Comparison of ENCODE assay signal across 20 cellular contexts in genomic region chr9:136673088-136673969, GRCh38. TPM values are rescaled to one million over a fixed set of nuclear protein-coding genes. Genes with fewer than 3 reads are reported as not detected.
DNase-seq lines count a peak whose midpoint lies in the region; ATAC-seq and TF ChIP-seq lines count a peak whose summit lies in the region.
"Had no signal": no experiment of that assay in that cellular context is flagged by ENCODE, and none has a peak within 500 bp of the region (broad histone marks: within the 10 kb centered on the region; RNA-seq: fewer than 3 reads in every experiment).

No MANE protein-coding gene starts in this region.

- intact Hi-C loops in heart right ventricle (cut with DNase I), result no loop called here

- H3K4me1 ChIP-seq in cardiac muscle cell (ENCODE audit: low read depth) (no peaks in the 10 kb centered on the region), right atrium auricular region (peaks cover 0 to 33% of the 10 kb centered on the region in 2 donors), heart right ventricle (peaks cover 0 to 39% (median 6%) of the 10 kb centered on the region in 9 donors), upper lobe of left lung (peaks cover 16 to 74% (median 38%) of the 10 kb centered on the region in 4 donors)
- H3K4me1 ChIP-seq: foreskin keratinocyte, neural progenitor cell, psoas muscle had no signal

- peak in 7 of 8 donors; percentile 1 to 12 (median 4) for ATAC-seq in heart right ventricle
- ATAC-seq in upper lobe of left lung (ENCODE audit: low FRiP score in 2 of 2), result no peak
- ATAC-seq in omental fat pad (ENCODE audit: low FRiP score), result no peak
- ATAC-seq in GM21825 (IDR thresholded peaks at IDR 0.05; ENCODE audit: unreplicated experiment), result no peak
- ATAC-seq: foreskin keratinocyte, mucosa of descending colon, psoas muscle had no signal

- peak in 1 of 4 donors; percentile 29 for TF ChIP-seq POLR2A in upper lobe of left lung (IDR thresholded peaks at IDR 0.05)

- no peak for TF ChIP-seq EP300 in upper lobe of left lung (IDR thresholded peaks at IDR 0.05)

- H3K27me3 ChIP-seq in cardiac muscle cell, result no peaks in the 10 kb centered on the region
- H3K27me3 ChIP-seq in right atrium auricular region, result no peaks in the 10 kb centered on the region
- peaks cover 0 to 19% (median 0%) of the 10 kb centered on the region in 7 donors for H3K27me3 ChIP-seq in heart right ventricle
- H3K27me3 ChIP-seq in upper lobe of left lung, result no peaks in the 10 kb centered on the region
- H3K27me3 ChIP-seq: foreskin keratinocyte, neural progenitor cell, vagina had no signal

- no peak for DNase-seq in cardiac muscle cell (ENCODE audit: low read depth in 1 of 2, low spot score in 1 of 2)
- no peak for DNase-seq in right atrium auricular region (ENCODE audit: low spot score)
- no peak for DNase-seq in heart right ventricle
- peak in 1 of 2 donors; percentile 81 for DNase-seq in upper lobe of left lung
- no peak for DNase-seq in omental fat pad (ENCODE audit: low spot score)
- DNase-seq: activated CD4-positive, alpha-beta T cell treated with anti-CD3 and anti-CD28 coated beads, Interleukin-2, amount 50 U/mL, for 4 hours; BE2C; foreskin keratinocyte; NCI-H1436; NCI-H2171; NCI-H526; psoas muscle; substantia nigra; T-helper 1 cell; WERI-Rb-1 had no signal

- WGBS in heart right ventricle, 2 donors, result 60 to 74% methylated on average over 35 of the region's 35 CpGs
- WGBS in upper lobe of left lung, 2 donors, result 52 to 69% methylated on average over 7 to 32 of the region's 35 CpGs

- H3K4me3 ChIP-seq in cardiac muscle cell (no peak overlapping the region), right atrium auricular region (no peak overlapping the region), heart right ventricle (peak overlapping the region in 2 of 10 donors; percentile 77 to 79), upper lobe of left lung (peak overlapping the region in 1 of 4 donors; percentile 64)
- H3K4me3 ChIP-seq: mucosa of descending colon, neural progenitor cell, psoas muscle, vagina had no signal

- H3K27ac ChIP-seq in cardiac muscle cell, result peak overlapping the region; percentile 28
- peak overlapping the region in 1 of 2 donors; percentile 45 for H3K27ac ChIP-seq in right atrium auricular region
- peak overlapping the region in 9 of 10 donors; percentile 2 to 94 (median 63) for H3K27ac ChIP-seq in heart right ventricle
- H3K27ac ChIP-seq in upper lobe of left lung, result peak overlapping the region; percentile 44 to 91 (median 84)
- H3K27ac ChIP-seq: foreskin keratinocyte, neural progenitor cell, psoas muscle, vagina, WERI-Rb-1 had no signal

- H3K36me3 ChIP-seq in cardiac muscle cell (no peaks in the 10 kb centered on the region), right atrium auricular region (peaks cover 47% of the 10 kb centered on the region), heart right ventricle (peaks cover 0 to 86% (median 31%) of the 10 kb centered on the region in 9 donors), upper lobe of left lung (peaks cover 0 to 84% (median 43%) of the 10 kb centered on the region in 4 donors)
- H3K36me3 ChIP-seq: BE2C, neural progenitor cell had no signal

- TF ChIP-seq CTCF in cardiac muscle cell (IDR thresholded peaks at IDR 0.05; ENCODE audit: low read depth, low read length), result no peak
- TF ChIP-seq CTCF in right atrium auricular region (IDR thresholded peaks at IDR 0.05), result no peak
- TF ChIP-seq CTCF in heart right ventricle (IDR thresholded peaks at IDR 0.05), result no peak
- TF ChIP-seq CTCF in upper lobe of left lung (IDR thresholded peaks at IDR 0.05), result no peak
- no peak for TF ChIP-seq CTCF in omental fat pad (IDR thresholded peaks at IDR 0.05)

- H3K9me3 ChIP-seq in cardiac muscle cell (ENCODE audit: low read depth) (no peaks in the 10 kb centered on the region), right atrium auricular region (no peaks in the 10 kb centered on the region), heart right ventricle (no peaks in the 10 kb centered on the region), upper lobe of left lung (no peaks in the 10 kb centered on the region)
- H3K9me3 ChIP-seq: BE2C, mucosa of descending colon, psoas muscle, vagina had no signal

RNA-seq across cellular contexts. Expression of gene EGFL7, which starts 10.6 kb away (rescaled TPM):
- total RNA-seq in cardiac muscle cell, result 64.1 and 82.9 TPM in 2 replicates
- 50.9 and 90.0 TPM in 2 replicates for polyA plus RNA-seq in cardiac muscle cell
- total RNA-seq in right atrium auricular region, result 100 to 1,000 TPM; 114 to 120 TPM
- total RNA-seq in heart right ventricle, result 100 to 1,000 TPM in 5 of 10 donors, 10 to 100 TPM in 5; 68.6 to 115 (median 99.6) TPM
- polyA plus RNA-seq in heart right ventricle, result 100 to 1,000 TPM; 160 to 377 TPM
- 100 to 1,000 TPM in 5 of 6 donors, 10 to 100 TPM in 1; 77.9 to 321 (median 165) TPM for total RNA-seq in upper lobe of left lung
- total RNA-seq in omental fat pad, result 100 to 1,000 TPM in 3 of 4 donors, 10 to 100 TPM in 1; 50.6 to 274 (median 145) TPM

RNA-seq across cellular contexts. Expression of gene AGPAT2, which starts 13.9 kb away (rescaled TPM):
- total RNA-seq in cardiac muscle cell (59.0 and 72.5 TPM in 2 replicates), right atrium auricular region (10 to 100 TPM; 71.9 to 81.9 TPM), heart right ventricle (10 to 100 TPM; 48.1 to 83.3 (median 58.4) TPM), upper lobe of left lung (100 to 1,000 TPM in 5 of 6 donors, 10 to 100 TPM in 1; 70.2 to 242 (median 140) TPM), omental fat pad (100 to 1,000 TPM; 391 to 854 (median 473) TPM)
- polyA plus RNA-seq in cardiac muscle cell (103 and 104 TPM in 2 replicates), heart right ventricle (100 to 1,000 TPM in 1 of 2 donors, 10 to 100 TPM in 1; 97.2 to 195 TPM)

RNA-seq across cellular contexts. Expression of gene DIPK1B, which starts 39.0 kb away (rescaled TPM):
- total RNA-seq in cardiac muscle cell (163 and 188 TPM in 2 replicates), right atrium auricular region (10 to 100 TPM; 45.1 to 45.7 TPM), heart right ventricle (10 to 100 TPM; 15.7 to 26.1 (median 17.9) TPM), upper lobe of left lung (10 to 100 TPM in 5 of 6 donors, 1 to 10 TPM in 1; 9.7 to 24.1 (median 17.0) TPM), omental fat pad (10 to 100 TPM in 1 of 4 donors, 1 to 10 TPM in 3; 4.4 to 12.8 (median 7.5) TPM)
- polyA plus RNA-seq in cardiac muscle cell (162 and 190 TPM in 2 replicates), heart right ventricle (10 to 100 TPM; 24.8 to 37.9 TPM)
- total RNA-seq: bronchial epithelial cell had no signal

Comparison
In these comparisons a context has a peak if more than half of its experiments do, and no peak if none do; other contexts are left out.
1. ATAC-seq: peak in heart right ventricle (7 of 8); none in upper lobe of left lung (0 of 2), omental fat pad (single experiment) and GM21825 (single experiment).